14 cellular contexts compared by ENCODE assay signal in genomic region chr2:24015562-24016375, GRCh38. TPM values are rescaled to one million over a fixed set of nuclear protein-coding genes. Genes with fewer than 3 reads are reported as not detected.
DNase-seq lines count a peak whose midpoint lies in the region; ATAC-seq and TF ChIP-seq lines count a peak whose summit lies in the region.
"Had no signal": no experiment of that assay in that cellular context is flagged by ENCODE, and none has a peak within 500 bp of the region (broad histone marks: within the 10 kb centered on the region; RNA-seq: fewer than 3 reads in every experiment).

No MANE protein-coding gene starts in this region.

- POLR2A ChIA-PET in HEK293T (lab: Yijun Ruan, JAX): no interaction called here

- H3K27ac ChIP-seq in foreskin keratinocyte: no peak overlapping the region

- H3K9me3 Mint-ChIP-seq in natural killer cell treated with Interleukin-12 subunit alpha and Interleukin-12 subunit beta and Interleukin-15 and Interleukin-18, amount 100 ng/mL, for 72 hours: no peaks in the 10 kb centered on the region
- H3K9me3 Mint-ChIP-seq in natural killer cell (no peaks in the 10 kb centered on the region), CD14-positive monocyte (peaks cover 0 to 9% (median 0%) of the 10 kb centered on the region in 7 donors)
- H3K9me3 Mint-ChIP-seq in activated naive CD8-positive, alpha-beta T cell treated with anti-CD3 and anti-CD28 coated beads for 36 hours: no peaks in the 10 kb centered on the region
- H3K9me3 Mint-ChIP-seq: CD4-positive, alpha-beta memory T cell; type B pancreatic cell had no signal

- CTCF ChIA-PET in HEK293T (lab: Yijun Ruan, JAX): no interaction called here

- TF ChIP-seq CTCF in natural killer cell (IDR thresholded peaks at IDR 0.05) (no peak), foreskin keratinocyte (conservative IDR thresholded peaks at IDR 0.05) (no peak), CD14-positive monocyte (IDR thresholded peaks at IDR 0.05) (no peak)

- H3K27me3 ChIP-seq in foreskin keratinocyte: peaks cover 21% of the 10 kb centered on the region

- ATAC-seq in natural killer cell treated with Interleukin-12 subunit alpha and Interleukin-12 subunit beta and Interleukin-15 and Interleukin-18, amount 100 ng/mL, for 72 hours: peak; percentile 15 to 44
- no peak for ATAC-seq in natural killer cell
- ATAC-seq in foreskin keratinocyte: peak; percentile 73
- no peak for ATAC-seq in HG02938 (IDR thresholded peaks at IDR 0.05; ENCODE audit: unreplicated experiment)
- ATAC-seq: T-helper 17 cell had no signal

- no peak for DNase-seq in natural killer cell treated with Interleukin-12 subunit alpha and Interleukin-12 subunit beta and Interleukin-15 and Interleukin-18, amount 100 ng/mL, for 72 hours (ENCODE audit: low spot score)
- DNase-seq in natural killer cell (no peak), SW480 (ENCODE audit: low spot score) (peak; percentile 71), foreskin keratinocyte (peak; percentile 56 to 77), HEK293T (ENCODE audit: extremely low spot score) (no peak), CD14-positive monocyte (ENCODE audit: low spot score) (no peak)
- no peak for DNase-seq in activated naive CD8-positive, alpha-beta T cell treated with anti-CD3 and anti-CD28 coated beads for 36 hours
- DNase-seq: activated T-cell treated with anti-CD3 and anti-CD28 coated beads, Interleukin-2, amount 50 U/mL, for 1 hour; CD4-positive, alpha-beta memory T cell; effector CD4-positive, alpha-beta T cell; midbrain; T-helper 17 cell had no signal

- H3K4me1 Mint-ChIP-seq in natural killer cell treated with Interleukin-12 subunit alpha and Interleukin-12 subunit beta and Interleukin-15 and Interleukin-18, amount 100 ng/mL, for 72 hours (ENCODE audit: low read depth in 2 of 2): peaks cover 9 to 11% of the 10 kb centered on the region in 2 donors
- H3K4me1 Mint-ChIP-seq in natural killer cell: peaks cover 12 to 18% of the 10 kb centered on the region in 2 donors
- no peaks in the 10 kb centered on the region for H3K4me1 Mint-ChIP-seq in activated naive CD8-positive, alpha-beta T cell treated with anti-CD3 and anti-CD28 coated beads for 36 hours
- H3K4me1 Mint-ChIP-seq in CD14-positive monocyte: peaks cover 6% of the 10 kb centered on the region

- H3K4me3 Mint-ChIP-seq in natural killer cell treated with Interleukin-12 subunit alpha and Interleukin-12 subunit beta and Interleukin-15 and Interleukin-18, amount 100 ng/mL, for 72 hours: no peak overlapping the region
- H3K4me3 Mint-ChIP-seq in natural killer cell (no peak overlapping the region), CD14-positive monocyte (no peak overlapping the region)
- no peak overlapping the region for H3K4me3 Mint-ChIP-seq in activated naive CD8-positive, alpha-beta T cell treated with anti-CD3 and anti-CD28 coated beads for 36 hours
- H3K4me3 Mint-ChIP-seq: CD4-positive, alpha-beta memory T cell; T-helper 17 cell; type B pancreatic cell had no signal

- peaks cover 8 to 11% of the 10 kb centered on the region in 2 donors for H3K27me3 Mint-ChIP-seq in natural killer cell treated with Interleukin-12 subunit alpha and Interleukin-12 subunit beta and Interleukin-15 and Interleukin-18, amount 100 ng/mL, for 72 hours
- H3K27me3 Mint-ChIP-seq in natural killer cell (ENCODE audit: low read depth in 2 of 2) (peaks cover 14 to 19% of the 10 kb centered on the region in 2 donors), CD14-positive monocyte (ENCODE audit: low read depth in 3 of 3) (peaks cover 18 to 25% (median 23%) of the 10 kb centered on the region in 3 donors)
- peaks cover 27% of the 10 kb centered on the region for H3K27me3 Mint-ChIP-seq in activated naive CD8-positive, alpha-beta T cell treated with anti-CD3 and anti-CD28 coated beads for 36 hours

- no peaks in the 10 kb centered on the region for H3K36me3 Mint-ChIP-seq in natural killer cell treated with Interleukin-12 subunit alpha and Interleukin-12 subunit beta and Interleukin-15 and Interleukin-18, amount 100 ng/mL, for 72 hours
- H3K36me3 Mint-ChIP-seq in natural killer cell: no peaks in the 10 kb centered on the region
- H3K36me3 Mint-ChIP-seq in activated naive CD8-positive, alpha-beta T cell treated with anti-CD3 and anti-CD28 coated beads for 36 hours: no peaks in the 10 kb centered on the region
- peaks cover 0 to 8% of the 10 kb centered on the region in 2 donors for H3K36me3 Mint-ChIP-seq in CD14-positive monocyte
- H3K36me3 Mint-ChIP-seq: CD4-positive, alpha-beta memory T cell; type B pancreatic cell had no signal

- peaks cover under 1% of the 10 kb centered on the region for H3K4me1 ChIP-seq in foreskin keratinocyte

- H3K27ac Mint-ChIP-seq in natural killer cell treated with Interleukin-12 subunit alpha and Interleukin-12 subunit beta and Interleukin-15 and Interleukin-18, amount 100 ng/mL, for 72 hours: no peak overlapping the region
- no peak overlapping the region for H3K27ac Mint-ChIP-seq in natural killer cell
- no peak overlapping the region for H3K27ac Mint-ChIP-seq in activated naive CD8-positive, alpha-beta T cell treated with anti-CD3 and anti-CD28 coated beads for 36 hours
- H3K27ac Mint-ChIP-seq in CD14-positive monocyte: no peak overlapping the region
- H3K27ac Mint-ChIP-seq: CD4-positive, alpha-beta memory T cell; T-helper 17 cell; type B pancreatic cell had no signal

- intact Hi-C loops in natural killer cell (cut with micrococcal nuclease): no loop called here
- intact Hi-C loops in CD14-positive monocyte (cut with micrococcal nuclease): no loop called here

TF ChIP-seq in HEK293T, 16 proteins besides CTCF, POLR2A, EP300 and RAD21:
- TF ChIP-seq SUZ12 (IDR thresholded peaks at IDR 0.05) (no peak), ZNF384 (IDR thresholded peaks at IDR 0.05) (no peak), NFRKB (IDR thresholded peaks at IDR 0.05) (no peak), CTBP1 (IDR thresholded peaks at IDR 0.05; ENCODE audit: borderline replicate concordance) (no peak), ELF4 (IDR thresholded peaks at IDR 0.05) (no peak), L3MBTL2 (conservative IDR thresholded peaks at IDR 0.05) (no peak), LEF1 (IDR thresholded peaks at IDR 0.05; ENCODE audit: borderline replicate concordance) (no peak), HDGF (IDR thresholded peaks at IDR 0.05; ENCODE audit: borderline replicate concordance) (no peak), PKNOX1 (IDR thresholded peaks at IDR 0.05) (no peak), ARNT (IDR thresholded peaks at IDR 0.05) (no peak), BHLHE40 (IDR thresholded peaks at IDR 0.05; ENCODE audit: borderline replicate concordance) (no peak), FOXM1 (IDR thresholded peaks at IDR 0.05; ENCODE audit: borderline replicate concordance) (no peak)

RNA-seq across cellular contexts. Expression of gene MFSD2B, which starts 5.9 kb away (rescaled TPM):
- total RNA-seq in natural killer cell treated with Interleukin-12 subunit alpha and Interleukin-12 subunit beta and Interleukin-15 and Interleukin-18, amount 100 ng/mL, for 72 hours: under 1 TPM; 0.21 to 0.75 TPM
- 1 to 10 TPM in 1 of 3 donors, under 1 TPM in 1, not detected in 1; 0.93 to 1.1 TPM for total RNA-seq in natural killer cell
- 0.04 TPM in 1 of 2 replicates, not detected in the other for total RNA-seq in foreskin keratinocyte
- polyA plus RNA-seq in foreskin keratinocyte: 0.01 TPM in 1 of 2 replicates, not detected in the other
- under 1 TPM; 0.36 to 0.37 TPM for total RNA-seq in activated naive CD8-positive, alpha-beta T cell treated with anti-CD3 and anti-CD28 coated beads for 36 hours
- polyA plus RNA-seq in CD14-positive monocyte: under 1 TPM in 1 of 2 donors, not detected in 1; 0.46 TPM
- total RNA-seq: CD4-positive, alpha-beta memory T cell had no signal
- polyA plus RNA-seq: CD4-positive, alpha-beta memory T cell had no signal

RNA-seq across cellular contexts. Expression of gene WDCP, which starts 31.4 kb away (rescaled TPM):
- 10 to 100 TPM; 20.8 to 26.3 TPM for total RNA-seq in natural killer cell treated with Interleukin-12 subunit alpha and Interleukin-12 subunit beta and Interleukin-15 and Interleukin-18, amount 100 ng/mL, for 72 hours
- 10 to 100 TPM in 2 of 3 donors, 1 to 10 TPM in 1; 2.4 to 11.8 (median 11.2) TPM for total RNA-seq in natural killer cell
- 10.3 and 10.4 TPM in 2 replicates for total RNA-seq in foreskin keratinocyte
- 3.7 and 4.9 TPM in 2 replicates for polyA plus RNA-seq in foreskin keratinocyte
- total RNA-seq in activated naive CD8-positive, alpha-beta T cell treated with anti-CD3 and anti-CD28 coated beads for 36 hours: 10 to 100 TPM; 20.9 to 22.2 TPM
- 1 to 10 TPM in 1 of 2 donors, under 1 TPM in 1; 0.43 to 1.3 TPM for polyA plus RNA-seq in CD14-positive monocyte

RNA-seq across cellular contexts. Expression of gene FKBP1B, which starts 33.8 kb away (rescaled TPM):
- 1 to 10 TPM; 1.6 to 2.4 TPM for total RNA-seq in natural killer cell treated with Interleukin-12 subunit alpha and Interleukin-12 subunit beta and Interleukin-15 and Interleukin-18, amount 100 ng/mL, for 72 hours
- total RNA-seq in natural killer cell (1 to 10 TPM; 1.5 to 3.4 (median 3.3) TPM), foreskin keratinocyte (15.2 and 16.7 TPM in 2 replicates)
- polyA plus RNA-seq in foreskin keratinocyte (20.3 and 23.6 TPM in 2 replicates), CD14-positive monocyte (10 to 100 TPM in 1 of 2 donors, 1 to 10 TPM in 1; 7.2 to 10.1 TPM)
- total RNA-seq in activated naive CD8-positive, alpha-beta T cell treated with anti-CD3 and anti-CD28 coated beads for 36 hours: 1 to 10 TPM in 1 of 2 experiments, under 1 TPM in 1; 0.99 to 1.0 TPM

Comparison
In these comparisons a context has a peak if more than half of its experiments do, and no peak if none do; other contexts are left out.
1. ATAC-seq: peak in natural killer cell treated with Interleukin-12 subunit alpha and Interleukin-12 subunit beta and Interleukin-15 and Interleukin-18, amount 100 ng/mL, for 72 hours (2 of 2) and foreskin keratinocyte (single experiment); none in natural killer cell (0 of 3) and HG02938 (single experiment).
2. DNase-seq: peak in SW480 (single experiment) and foreskin keratinocyte (2 of 2); none in natural killer cell treated with Interleukin-12 subunit alpha and Interleukin-12 subunit beta and Interleukin-15 and Interleukin-18, amount 100 ng/mL, for 72 hours (single experiment), natural killer cell (single experiment), HEK293T (single experiment), activated naive CD8-positive, alpha-beta T cell treated with anti-CD3 and anti-CD28 coated beads for 36 hours (single experiment) and CD14-positive monocyte (single experiment).